ENCODE assay signal across 11 cellular contexts in the genomic region with DNA sequence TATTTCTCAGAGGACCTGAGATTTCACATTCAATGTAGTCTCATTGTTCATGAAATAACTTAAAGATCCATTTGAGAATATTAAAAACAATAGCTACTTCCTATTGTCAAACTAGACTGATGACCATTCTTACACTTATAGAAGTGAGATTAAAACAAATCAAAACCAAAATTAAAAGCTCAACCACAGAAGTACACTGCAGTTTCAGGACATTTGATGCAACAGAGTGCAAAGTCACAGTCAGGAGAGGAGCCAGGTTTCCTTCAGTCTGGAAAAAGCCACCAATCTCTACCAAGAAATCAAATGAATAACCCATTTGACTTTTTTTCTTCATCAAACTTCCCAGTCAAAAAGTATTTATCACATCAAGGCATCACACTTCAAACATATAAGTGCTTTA. TPM values are rescaled to one million over a fixed set of nuclear protein-coding genes. Genes with fewer than 3 reads are reported as not detected.
DNase-seq lines count a peak whose midpoint lies in the region; ATAC-seq and FAIRE-seq lines count a peak whose summit lies in the region.
"Had no signal": no experiment of that assay in that cellular context is flagged by ENCODE, and none has a peak within 500 bp of the region (broad histone marks: within the 10 kb centered on the region; RNA-seq: fewer than 3 reads in every experiment).

No MANE protein-coding gene starts in this region.

- no peaks in the 10 kb centered on the region for H3K9me3 Mint-ChIP-seq in stimulated activated naive CD8-positive, alpha-beta T cell treated with anti-CD3 and anti-CD28 coated beads, Interleukin-15, Interleukin-2, amounts not matched to agents 100 ng/mL and 50 ng/mL, for 24 hours
- H3K9me3 Mint-ChIP-seq in dendritic cell treated with granulocyte-macrophage colony-stimulating factor and Interleukin-4, amounts not matched to agents 40 ng/mL and 50 ng/mL, for 4 days: no peaks in the 10 kb centered on the region

- peak overlapping the region; percentile 76 for H3K27ac Mint-ChIP-seq in stimulated activated naive CD8-positive, alpha-beta T cell treated with anti-CD3 and anti-CD28 coated beads, Interleukin-15, Interleukin-2, amounts not matched to agents 100 ng/mL and 50 ng/mL, for 24 hours
- peak overlapping the region; percentile 82 for H3K27ac Mint-ChIP-seq in dendritic cell treated with granulocyte-macrophage colony-stimulating factor and Interleukin-4, amounts not matched to agents 40 ng/mL and 50 ng/mL, for 4 days

- H3K27me3 Mint-ChIP-seq in stimulated activated naive CD8-positive, alpha-beta T cell treated with anti-CD3 and anti-CD28 coated beads, Interleukin-15, Interleukin-2, amounts not matched to agents 100 ng/mL and 50 ng/mL, for 24 hours: no peaks in the 10 kb centered on the region
- no peaks in the 10 kb centered on the region for H3K27me3 Mint-ChIP-seq in dendritic cell treated with granulocyte-macrophage colony-stimulating factor and Interleukin-4, amounts not matched to agents 40 ng/mL and 50 ng/mL, for 4 days

- H3K4me3 Mint-ChIP-seq in stimulated activated naive CD8-positive, alpha-beta T cell treated with anti-CD3 and anti-CD28 coated beads, Interleukin-15, Interleukin-2, amounts not matched to agents 100 ng/mL and 50 ng/mL, for 24 hours: peak overlapping the region; percentile 4
- no peak overlapping the region for H3K4me3 Mint-ChIP-seq in dendritic cell treated with granulocyte-macrophage colony-stimulating factor and Interleukin-4, amounts not matched to agents 40 ng/mL and 50 ng/mL, for 4 days

- peaks cover 57% of the 10 kb centered on the region for H3K4me1 Mint-ChIP-seq in stimulated activated naive CD8-positive, alpha-beta T cell treated with anti-CD3 and anti-CD28 coated beads, Interleukin-15, Interleukin-2, amounts not matched to agents 100 ng/mL and 50 ng/mL, for 24 hours (ENCODE audit: low read depth)
- H3K4me1 Mint-ChIP-seq in dendritic cell treated with granulocyte-macrophage colony-stimulating factor and Interleukin-4, amounts not matched to agents 40 ng/mL and 50 ng/mL, for 4 days (ENCODE audit: low read depth): peaks cover 43% of the 10 kb centered on the region

- intact Hi-C loops in dendritic cell treated with granulocyte-macrophage colony-stimulating factor and Interleukin-4, amounts not matched to agents 40 ng/mL and 50 ng/mL, for 4 days (cut with micrococcal nuclease): loop anchor here (5.0 kb wide), 1 partner anchor 205 kb away; a partner anchor contains a TSS
- intact Hi-C loops in sciatic nerve (cut with DNase I): no loop called here

- H3K36me3 Mint-ChIP-seq in stimulated activated naive CD8-positive, alpha-beta T cell treated with anti-CD3 and anti-CD28 coated beads, Interleukin-15, Interleukin-2, amounts not matched to agents 100 ng/mL and 50 ng/mL, for 24 hours (ENCODE audit: low read depth): peaks cover 15% of the 10 kb centered on the region
- peaks cover 25% of the 10 kb centered on the region for H3K36me3 Mint-ChIP-seq in dendritic cell treated with granulocyte-macrophage colony-stimulating factor and Interleukin-4, amounts not matched to agents 40 ng/mL and 50 ng/mL, for 4 days (ENCODE audit: low read depth)

- FAIRE-seq in urothelium cell line (lab: Jason Lieb, UNC): no peak

- DNase-seq in stimulated activated naive CD8-positive, alpha-beta T cell treated with anti-CD3 and anti-CD28 coated beads, Interleukin-15, Interleukin-2, amounts not matched to agents 100 U/mL and 50 U/mL, for 24 hours: no peak
- DNase-seq in sciatic nerve (ENCODE audit: low spot score): no peak
- no peak for DNase-seq in NOMO-1 treated with dmso at 0.1 percent for 144 hours (lab: John Stamatoyannopoulos, UW; ENCODE audit: unreplicated experiment)
- DNase-seq in urothelium cell line (ENCODE audit: low spot score): no peak
- no peak for DNase-seq in superior temporal gyrus (ENCODE audit: extremely low spot score)
- DNase-seq: left colon; NCI-H187 treated with DMSO at 0.1 percent for 48 hours; stimulated activated CD4-positive, alpha-beta T cell treated with anti-CD3 and anti-CD28 coated beads, Interleukin-1b, Interleukin-23, amount 100 ng/mL, for 48 hours had no signal

- ATAC-seq in stimulated activated naive CD8-positive, alpha-beta T cell treated with anti-CD3 and anti-CD28 coated beads, Interleukin-15, Interleukin-2, amounts not matched to agents 100 U/mL and 50 U/mL, for 24 hours: no peak
- peak; percentile 35 for ATAC-seq in HG03460 (IDR thresholded peaks at IDR 0.05; ENCODE audit: unreplicated experiment)
- no peak for ATAC-seq in sciatic nerve
- ATAC-seq: left colon had no signal

RNA-seq across cellular contexts. Expression of a gene that starts 5.5 kb away (rescaled TPM):
- total RNA-seq in sciatic nerve: 90.6 TPM

RNA-seq across cellular contexts. Expression of a gene that starts 5.6 kb away (rescaled TPM):
- 0.85 TPM for total RNA-seq in sciatic nerve
